15 cellular contexts compared by ENCODE assay signal in the genomic region with DNA sequence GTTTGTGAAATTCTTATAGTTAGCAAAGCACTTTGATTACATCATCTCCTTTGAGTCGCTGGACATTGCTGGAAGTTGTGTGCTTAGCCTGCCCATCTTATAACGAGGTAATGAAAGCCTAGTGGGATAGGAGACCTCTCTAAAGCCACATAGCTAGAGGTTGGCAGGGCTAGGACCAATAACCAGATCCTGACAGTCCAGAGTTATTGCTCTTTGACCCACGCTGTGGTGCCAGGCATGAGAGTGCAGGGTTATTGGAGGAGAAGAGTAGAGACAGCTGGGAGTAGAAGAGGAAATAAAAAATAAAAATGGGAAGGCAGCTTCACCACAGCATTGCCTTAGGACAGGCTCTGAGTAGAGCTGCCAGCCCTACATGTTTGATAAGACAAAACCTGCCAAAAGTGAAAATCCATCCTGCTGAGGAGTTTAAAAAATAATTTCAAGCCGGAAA.
DNase-seq lines count a peak whose midpoint lies in the region; ATAC-seq and TF ChIP-seq lines count a peak whose summit lies in the region.
"Had no signal": no experiment of that assay in that cellular context is flagged by ENCODE, and none has a peak within 500 bp of the region (broad histone marks: within the 10 kb centered on the region; RNA-seq: fewer than 3 reads in every experiment).

No MANE protein-coding gene starts in this region.

- no peak overlapping the region for H3K4ac ChIP-seq in mesenchymal stem cell (ENCODE audit: low read depth in 1 of 2, low read length in 2 of 2)

- peak overlapping the region; percentile 58 for H3K9ac ChIP-seq in mesenchymal stem cell (ENCODE audit: low read length)

- no peak overlapping the region for H2BK5ac ChIP-seq in mesenchymal stem cell (ENCODE audit: low read depth, low read length, poor library complexity, severe bottlenecking)

- H3K18ac ChIP-seq in mesenchymal stem cell (ENCODE audit: low read depth in 1 of 2, low read length in 2 of 2), result no peak overlapping the region

- H3K9me3 ChIP-seq in right atrium auricular region (no peaks in the 10 kb centered on the region), mesenchymal stem cell (ENCODE audit: control insufficient read depth, low read length) (no peaks in the 10 kb centered on the region), aorta (ENCODE audit: control insufficient read depth, low read length) (no peaks in the 10 kb centered on the region)

- WGBS in mesenchymal stem cell, result 70% methylated on average over 4 of the region's 4 CpGs
- 73 to 79% methylated on average over 4 of the region's 4 CpGs for WGBS in aorta, 2 donors
- 42 to 56% methylated on average over 4 of the region's 4 CpGs for WGBS in lower leg skin, 2 donors

- TF ChIP-seq CTCF in right atrium auricular region (IDR thresholded peaks at IDR 0.05) (no peak), choroid plexus epithelial cell (conservative IDR thresholded peaks at IDR 0.05; ENCODE audit: low read depth, low read length) (no peak), lower leg skin (IDR thresholded peaks at IDR 0.05) (no peak)

- H3K4me3 ChIP-seq in right atrium auricular region (no peak overlapping the region), choroid plexus epithelial cell (ENCODE audit: low read depth, low read length) (no peak overlapping the region), mesenchymal stem cell (ENCODE audit: insufficient read depth in 1 of 2, low read depth in 1 of 2, low read length in 2 of 2) (no peak overlapping the region), aorta (ENCODE audit: low read length in 2 of 2) (no peak overlapping the region), lower leg skin (ENCODE audit: low read depth, poor library complexity, severe bottlenecking) (no peak overlapping the region)

- H3K4me1 ChIP-seq in right atrium auricular region, result no peaks in the 10 kb centered on the region
- no peaks in the 10 kb centered on the region for H3K4me1 ChIP-seq in mesenchymal stem cell (ENCODE audit: control insufficient read depth, insufficient read depth, low read depth, low read length)
- no peaks in the 10 kb centered on the region for H3K4me1 ChIP-seq in aorta (ENCODE audit: control insufficient read depth in 1 of 2, insufficient read depth in 2 of 2, low read length in 2 of 2)

- no peak overlapping the region for H2BK12ac ChIP-seq in mesenchymal stem cell (ENCODE audit: low read length in 2 of 2)

- no peak for DNase-seq in Right ventricle myocardium inferior (ENCODE audit: missing footprints)
- DNase-seq in right atrium auricular region (ENCODE audit: low spot score), result no peak
- DNase-seq in choroid plexus epithelial cell (ENCODE audit: low read depth), result peak; percentile 59
- peak; percentile 19 for DNase-seq in mesenchymal stem cell
- DNase-seq in aorta, result no peak
- DNase-seq in DMS114 treated with DMSO at 0.1 percent for 48 hours (lab: John Stamatoyannopoulos, UW; ENCODE audit: unreplicated experiment), result no peak
- DNase-seq in lower leg skin (ENCODE audit: low spot score in 2 of 2), result no peak
- DNase-seq in NCI-H526 (lab: John Stamatoyannopoulos, UW), result no peak
- DNase-seq: activated naive CD4-positive, alpha-beta T cell treated with anti-CD3 and anti-CD28 coated beads, Interleukin-2, amount 10 ng/mL, durations not matched to agents 7 days and 5 days; kidney glomerular epithelial cell; NCI-H1048; NCI-H2171 treated with DMSO at 0.1 percent for 48 hours; stimulated activated CD4-positive, alpha-beta T cell treated with anti-CD3 and anti-CD28 coated beads, Interleukin-4, amount 100 ng/mL, for 4 hours had no signal

- H3K14ac ChIP-seq in mesenchymal stem cell (ENCODE audit: low read length in 2 of 2), result no peak overlapping the region

- no peak overlapping the region for H2BK120ac ChIP-seq in mesenchymal stem cell (ENCODE audit: low read depth, low read length)

- no peak overlapping the region for H2AK5ac ChIP-seq in mesenchymal stem cell (ENCODE audit: low read length, severe bottlenecking)

- no peak overlapping the region for H4K8ac ChIP-seq in mesenchymal stem cell (ENCODE audit: low read length)

- H4K91ac ChIP-seq in mesenchymal stem cell (ENCODE audit: low read length), result no peak overlapping the region

- H3K27me3 ChIP-seq in right atrium auricular region, result no peaks in the 10 kb centered on the region
- H3K27me3 ChIP-seq in mesenchymal stem cell (ENCODE audit: control insufficient read depth in 1 of 2, insufficient read depth in 1 of 2, low read length in 2 of 2), result no peaks in the 10 kb centered on the region
- H3K27me3 ChIP-seq in aorta (ENCODE audit: control insufficient read depth in 1 of 2, insufficient read depth in 2 of 2, low read length in 1 of 2), result no peaks in the 10 kb centered on the region

- no peak overlapping the region for H2AFZ ChIP-seq in mesenchymal stem cell (ENCODE audit: low read depth, low read length)

- no peaks in the 10 kb centered on the region for H3K79me1 ChIP-seq in mesenchymal stem cell (replicated peaks; ENCODE audit: low read length, poor library complexity, severe bottlenecking)

- no peak overlapping the region for H3K4me2 ChIP-seq in mesenchymal stem cell (ENCODE audit: low read length, poor library complexity, severe bottlenecking)

- no peak for TF ChIP-seq POLR2A in lower leg skin (IDR thresholded peaks at IDR 0.05)

- H3K27ac ChIP-seq in right atrium auricular region, result no peak overlapping the region
- H3K27ac ChIP-seq in mesenchymal stem cell (ENCODE audit: low read length, poor library complexity, severe bottlenecking), result no peak overlapping the region
- no peak overlapping the region for H3K27ac ChIP-seq in aorta (ENCODE audit: low read depth in 1 of 2, low read length in 2 of 2)

- ATAC-seq in Right ventricle myocardium inferior, result peak; percentile 75
- ATAC-seq in aorta (ENCODE audit: low FRiP score), result peak; percentile 77
- ATAC-seq: activated CD4-positive, CD25-positive, alpha-beta regulatory T cell treated with anti-CD3 and anti-CD28 coated beads, Interleukin-2, amount 50 U/mL, for 24 hours; natural killer cell treated with Interleukin-12 subunit alpha and Interleukin-12 subunit beta and Interleukin-15 and Interleukin-18, amount 100 ng/mL, for 72 hours had no signal

- H3K23ac ChIP-seq in mesenchymal stem cell (ENCODE audit: low read length in 2 of 2), result no peak overlapping the region

- intact Hi-C loops in Right ventricle myocardium inferior (cut with DNase I) (no loop called here), aorta (cut with DNase I) (no loop called here), lower leg skin (cut with DNase I; ENCODE audit: low total_unique reads) (no loop called here)

- H3K36me3 ChIP-seq in right atrium auricular region (no peaks in the 10 kb centered on the region), mesenchymal stem cell (ENCODE audit: control insufficient read depth in 1 of 2, insufficient read depth in 2 of 2, low read depth in 1 of 2, low read length in 2 of 2) (no peaks in the 10 kb centered on the region), aorta (ENCODE audit: control insufficient read depth in 1 of 2, insufficient read depth in 2 of 2, low read length in 1 of 2) (no peaks in the 10 kb centered on the region)

- H2BK15ac ChIP-seq in mesenchymal stem cell (ENCODE audit: low read depth, poor library complexity, severe bottlenecking), result no peak overlapping the region

Comparison
In these comparisons a context has a peak if more than half of its experiments do, and no peak if none do; other contexts are left out.
1. DNase-seq: peak in choroid plexus epithelial cell (single experiment) and mesenchymal stem cell (single experiment); none in Right ventricle myocardium inferior (single experiment), right atrium auricular region (single experiment), aorta (0 of 2), DMS114 treated with DMSO at 0.1 percent for 48 hours (single experiment), lower leg skin (0 of 2) and NCI-H526 (0 of 2).